ENCODE assay signal across 23 cellular contexts in genomic region chr3:128419311-128419710, GRCh38. TPM values are rescaled to one million over a fixed set of nuclear protein-coding genes. Genes with fewer than 3 reads are reported as not detected.
"Had no signal": no experiment of that assay in that cellular context is flagged by ENCODE, and none has a peak within 500 bp of the region (broad histone marks: within the 10 kb centered on the region; RNA-seq: fewer than 3 reads in every experiment).

No MANE protein-coding gene starts in this region.

- H3K4me3 ChIP-seq: MG63 had no signal

- H3K36me3 ChIP-seq: MG63 had no signal

- H3K9me3 ChIP-seq: SK-N-SH had no signal

- H3K9me2 ChIP-seq: SK-N-SH had no signal

- H3K27ac ChIP-seq: RWPE1 had no signal

- ATAC-seq: T-cell had no signal

- H3K4me2 ChIP-seq: SK-N-SH had no signal

- DNase-seq: Karpas-422, KG1, MG63, NCI-H1092, NCI-H1105 treated with DMSO at 0.1 percent for 48 hours, NCI-H1417 treated with DMSO at 0.1 percent for 48 hours, NCI-H146, NCI-H1694 treated with DMSO at 0.1 percent for 48 hours, NCI-H1930, NCI-H2081, NCI-H2107, NCI-H226, NCI-H446, NCI-H510A, NCI-H524 treated with DMSO at 0.1 percent for 48 hours, NCI-H774, SHP77, SK-N-SH, SW 1271, T-cell had no signal

- H3K9ac ChIP-seq: SK-N-SH had no signal

- H3K27me3 ChIP-seq: MG63 had no signal

RNA-seq across cellular contexts. Expression of gene DNAJB8, which starts 47.4 kb away (rescaled TPM):
- total RNA-seq: HT-29, SK-MEL-5, T-cell had no signal
- polyA plus RNA-seq: SK-N-SH had no signal
